Comparison of ENCODE assay signal across 1 cellular context in the genomic region with DNA sequence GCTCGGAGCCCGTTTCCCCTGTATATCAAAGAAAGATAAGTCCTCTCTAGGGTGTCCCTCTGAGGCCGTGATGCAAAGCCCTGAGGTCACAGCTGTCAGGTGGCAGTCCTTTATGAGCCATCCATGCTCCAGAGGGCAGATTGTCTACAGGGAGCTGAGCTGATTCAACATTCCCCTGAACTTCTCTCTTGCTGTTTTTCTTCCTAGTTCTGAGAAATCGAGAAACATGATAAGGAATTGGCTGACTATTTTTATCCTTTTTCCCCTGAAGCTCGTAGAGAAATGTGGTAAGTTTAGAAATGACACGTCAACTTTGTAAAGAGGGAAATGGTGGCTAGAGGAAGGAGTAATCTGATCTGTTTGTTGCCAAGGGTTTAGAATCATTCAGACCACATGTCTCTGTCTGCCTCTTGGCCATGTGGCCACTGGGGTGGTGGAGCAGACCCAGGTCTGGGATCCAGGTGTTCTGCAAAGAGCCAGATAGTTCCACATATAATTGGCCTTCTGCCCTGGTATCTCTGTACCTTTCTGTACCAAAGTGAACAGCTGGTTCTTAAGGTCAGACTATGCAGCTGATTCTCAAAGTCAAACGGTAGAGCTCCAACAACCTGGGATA.
TF ChIP-seq lines count a peak whose summit lies in the region.

No MANE protein-coding gene starts in this region.

TF ChIP-seq in K562, 482 proteins besides CTCF, POLR2A, EP300 and RAD21 (continued from another document and continues in another):
- TF ChIP-seq, protein P1, sequence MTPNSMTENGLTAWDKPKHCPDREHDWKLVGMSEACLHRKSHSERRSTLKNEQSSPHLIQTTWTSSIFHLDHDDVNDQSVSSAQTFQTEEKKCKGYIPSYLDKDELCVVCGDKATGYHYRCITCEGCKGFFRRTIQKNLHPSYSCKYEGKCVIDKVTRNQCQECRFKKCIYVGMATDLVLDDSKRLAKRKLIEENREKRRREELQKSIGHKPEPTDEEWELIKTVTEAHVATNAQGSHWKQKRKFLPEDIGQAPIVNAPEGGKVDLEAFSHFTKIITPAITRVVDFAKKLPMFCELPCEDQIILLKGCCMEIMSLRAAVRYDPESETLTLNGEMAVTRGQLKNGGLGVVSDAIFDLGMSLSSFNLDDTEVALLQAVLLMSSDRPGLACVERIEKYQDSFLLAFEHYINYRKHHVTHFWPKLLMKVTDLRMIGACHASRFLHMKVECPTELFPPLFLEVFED (CRISPR knock-in tag; conservative IDR thresholded peaks at IDR 0.05), result no peak
- TF ChIP-seq ZNF696 (CRISPR knock-in tag; conservative IDR thresholded peaks at IDR 0.05), result no peak
- TF ChIP-seq ZNF23 (CRISPR knock-in tag; IDR thresholded peaks at IDR 0.05), result no peak
- TF ChIP-seq TBL1XR1 (IDR thresholded peaks at IDR 0.05; ENCODE audit: low read length in 2 of 2), result peak in 1 of 2 experiments; percentile 65; a peak in 1 of 4 replicates
- peak; percentile 71 for TF ChIP-seq NFIC (IDR thresholded peaks at IDR 0.05)
- no peak for TF ChIP-seq ATF1 (CRISPR knock-in tag; IDR thresholded peaks at IDR 0.05)
- peak; percentile 65 for TF ChIP-seq ATF1 (tag; IDR thresholded peaks at IDR 0.05)
- no peak for TF ChIP-seq BCL6 (CRISPR knock-in tag; IDR thresholded peaks at IDR 0.05)
- no peak for TF ChIP-seq ZNF174 (CRISPR knock-in tag; IDR thresholded peaks at IDR 0.05)
- TF ChIP-seq DMBX1 (CRISPR knock-in tag; IDR thresholded peaks at IDR 0.05; ENCODE audit: borderline replicate concordance), result peak; percentile 31; the same call in 1 of the 2 replicates
- TF ChIP-seq POLR2AphosphoS5 (IDR thresholded peaks at IDR 0.05; ENCODE audit: control insufficient read depth, insufficient read depth, low read depth, low read length), result no peak
- TF ChIP-seq LCOR (CRISPR knock-in tag; IDR thresholded peaks at IDR 0.05), result no peak
- TF ChIP-seq ZNF75A (CRISPR knock-in tag; IDR thresholded peaks at IDR 0.05), result no peak
- no peak for TF ChIP-seq ZNF184 (CRISPR knock-in tag; IDR thresholded peaks at IDR 0.05)
- TF ChIP-seq XRCC5 (IDR thresholded peaks at IDR 0.05; ENCODE audit: low read depth, low read length), result no peak
- no peak for TF ChIP-seq MCM5 (IDR thresholded peaks at IDR 0.05; ENCODE audit: low read depth)
- 0 out of 2 replicates have a peak, but pooled peaks have one; percentile 37 for TF ChIP-seq HMBOX1 (IDR thresholded peaks at IDR 0.05)
- peak; percentile 44; the same call in 1 of the 2 replicates for TF ChIP-seq RAD51 (IDR thresholded peaks at IDR 0.05; ENCODE audit: borderline replicate concordance, low read depth)
- TF ChIP-seq MGA (IDR thresholded peaks at IDR 0.05), result peak; percentile 65
- TF ChIP-seq, protein P2, sequence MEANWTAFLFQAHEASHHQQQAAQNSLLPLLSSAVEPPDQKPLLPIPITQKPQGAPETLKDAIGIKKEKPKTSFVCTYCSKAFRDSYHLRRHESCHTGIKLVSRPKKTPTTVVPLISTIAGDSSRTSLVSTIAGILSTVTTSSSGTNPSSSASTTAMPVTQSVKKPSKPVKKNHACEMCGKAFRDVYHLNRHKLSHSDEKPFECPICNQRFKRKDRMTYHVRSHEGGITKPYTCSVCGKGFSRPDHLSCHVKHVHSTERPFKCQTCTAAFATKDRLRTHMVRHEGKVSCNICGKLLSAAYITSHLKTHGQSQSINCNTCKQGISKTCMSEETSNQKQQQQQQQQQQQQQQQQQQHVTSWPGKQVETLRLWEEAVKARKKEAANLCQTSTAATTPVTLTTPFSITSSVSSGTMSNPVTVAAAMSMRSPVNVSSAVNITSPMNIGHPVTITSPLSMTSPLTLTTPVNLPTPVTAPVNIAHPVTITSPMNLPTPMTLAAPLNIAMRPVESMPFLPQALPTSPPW (CRISPR knock-in tag; IDR thresholded peaks at IDR 0.05), result peak; percentile 47
- no peak for TF ChIP-seq SIN3B (IDR thresholded peaks at IDR 0.05; ENCODE audit: low read depth)
- TF ChIP-seq MAZ (CRISPR knock-in tag; conservative IDR thresholded peaks at IDR 0.05 in 1 of 2, IDR thresholded peaks at IDR 0.05 in 1 of 2), result peak in 1 of 2 experiments; percentile 36; a peak in 1 of 4 replicates
- no peak for TF ChIP-seq ATF4 (CRISPR knock-in tag; IDR thresholded peaks at IDR 0.05)
- TF ChIP-seq, protein P3, sequence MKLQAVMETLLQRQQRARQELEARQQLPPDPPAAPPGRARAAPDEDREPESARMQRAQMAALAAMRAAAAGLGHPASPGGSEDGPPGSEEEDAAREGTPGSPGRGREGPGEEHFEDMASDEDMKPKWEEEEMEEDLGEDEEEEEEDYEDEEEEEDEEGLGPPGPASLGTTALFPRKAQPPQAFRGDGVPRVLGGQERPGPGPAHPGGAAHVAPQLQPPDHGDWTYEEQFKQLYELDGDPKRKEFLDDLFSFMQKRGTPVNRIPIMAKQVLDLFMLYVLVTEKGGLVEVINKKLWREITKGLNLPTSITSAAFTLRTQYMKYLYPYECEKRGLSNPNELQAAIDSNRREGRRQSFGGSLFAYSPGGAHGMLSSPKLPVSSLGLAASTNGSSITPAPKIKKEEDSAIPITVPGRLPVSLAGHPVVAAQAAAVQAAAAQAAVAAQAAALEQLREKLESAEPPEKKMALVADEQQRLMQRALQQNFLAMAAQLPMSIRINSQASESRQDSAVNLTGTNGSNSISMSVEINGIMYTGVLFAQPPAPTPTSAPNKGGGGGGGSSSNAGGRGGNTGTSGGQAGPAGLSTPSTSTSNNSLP (IDR thresholded peaks at IDR 0.05; ENCODE audit: borderline replicate concordance, low read depth, low read length), result peak; percentile 61; the same call in 1 of the 2 replicates
- TF ChIP-seq CSDE1 (IDR thresholded peaks at IDR 0.05), result no peak
- peak; percentile 30; the same call in 1 of the 2 replicates for TF ChIP-seq FOXM1 (IDR thresholded peaks at IDR 0.05; ENCODE audit: low read depth)
- no peak for TF ChIP-seq FOXM1 (CRISPR knock-in tag; IDR thresholded peaks at IDR 0.05; ENCODE audit: low read depth)
- TF ChIP-seq BRD4 (IDR thresholded peaks at IDR 0.05), result no peak
- peak in 1 of 2 experiments; percentile 85; a peak in 2 of 4 replicates for TF ChIP-seq RCOR1 (IDR thresholded peaks at IDR 0.05; ENCODE audit: borderline replicate concordance in 1 of 2, low read depth in 2 of 2, low read length in 2 of 2)
- TF ChIP-seq E2F8 (IDR thresholded peaks at IDR 0.05; ENCODE audit: low read depth, partially characterized antibody), result peak; percentile 54
- TF ChIP-seq PPARD (CRISPR knock-in tag; IDR thresholded peaks at IDR 0.05), result no peak
